In the genomic region with DNA sequence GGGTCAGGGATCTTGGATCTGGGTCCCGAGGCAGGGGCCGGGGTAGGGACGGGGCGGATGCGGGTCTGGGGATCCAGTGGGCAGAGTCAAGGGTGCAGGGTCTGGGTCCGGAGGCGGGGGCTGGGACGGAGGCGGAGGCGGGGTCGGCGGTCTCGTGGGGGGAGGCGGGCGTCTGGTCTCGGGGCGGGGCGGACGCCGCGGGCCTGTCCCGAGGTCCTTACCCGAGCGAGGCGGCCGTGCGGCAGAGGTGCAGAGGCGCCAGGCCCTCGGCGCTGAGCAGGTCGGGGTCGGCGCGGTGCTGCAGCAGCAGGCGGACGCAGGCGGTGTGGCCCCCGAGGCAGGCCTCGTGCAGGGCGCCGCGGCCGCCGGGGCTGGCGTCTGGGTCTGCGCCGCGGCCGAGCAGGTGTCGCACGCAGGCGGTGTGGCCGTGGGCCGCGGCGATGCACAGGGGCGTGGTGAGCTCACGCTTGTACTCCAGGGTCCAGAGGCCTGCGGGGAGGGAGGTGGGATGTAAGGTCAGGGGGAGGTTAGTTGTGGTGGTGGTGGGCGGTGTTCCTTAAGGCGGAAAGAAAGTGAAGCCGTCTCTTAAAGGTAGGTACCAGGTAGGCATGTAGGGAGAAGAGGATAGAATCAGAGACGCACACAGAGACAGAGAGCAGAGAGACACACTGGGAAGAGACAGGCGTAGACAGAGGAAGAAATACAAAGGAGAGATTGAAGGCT, we compare ENCODE assay signal across 15 cellular contexts. TPM values are rescaled to one million over a fixed set of nuclear protein-coding genes. Genes with fewer than 3 reads are reported as not detected.
DNase-seq lines count a peak whose midpoint lies in the region; ATAC-seq and TF ChIP-seq lines count a peak whose summit lies in the region.
"Had no signal": no experiment of that assay in that cellular context is flagged by ENCODE, and none has a peak within 500 bp of the region (broad histone marks: within the 10 kb centered on the region; RNA-seq: fewer than 3 reads in every experiment).

No MANE protein-coding gene starts in this region.

- ATAC-seq in HG03432 (IDR thresholded peaks at IDR 0.05; ENCODE audit: unreplicated experiment) (no peak), GM18498 (IDR thresholded peaks at IDR 0.05; ENCODE audit: unreplicated experiment) (no peak)
- ATAC-seq: left colon had no signal

- H3K27me3 ChIP-seq in breast epithelium: peaks cover 0 to 36% of the 10 kb centered on the region in 2 donors
- peaks cover 46 to 77% of the 10 kb centered on the region in 2 experiments for H3K27me3 ChIP-seq in mesenchymal stem cell (ENCODE audit: control insufficient read depth in 1 of 2, insufficient read depth in 1 of 2, low read length in 2 of 2)
- H3K27me3 ChIP-seq in tibial artery: peaks cover 0 to 33% of the 10 kb centered on the region in 2 donors

- H3K27ac ChIP-seq in breast epithelium: no peak overlapping the region
- H3K27ac ChIP-seq in mesenchymal stem cell (ENCODE audit: low read length, poor library complexity, severe bottlenecking): no peak overlapping the region
- H3K27ac ChIP-seq in tibial artery: no peak overlapping the region
- no peak overlapping the region for H3K27ac ChIP-seq in OCI-LY7 (ENCODE audit: low read depth, low read length, poor library complexity, severe bottlenecking)
- H3K27ac ChIP-seq: PC-9, WERI-Rb-1 had no signal

- no peak overlapping the region for H3K4me3 Mint-ChIP-seq in MCF 10A (ENCODE audit: unreplicated experiment)
- H3K4me3 Mint-ChIP-seq in endothelial cell (ENCODE audit: unreplicated experiment): peak overlapping the region; percentile 72

- H2BK12ac ChIP-seq in mesenchymal stem cell (ENCODE audit: low read length in 2 of 2): no peak overlapping the region

- TF ChIP-seq CTCF in breast epithelium (IDR thresholded peaks at IDR 0.05): no peak
- TF ChIP-seq CTCF in MCF 10A (IDR thresholded peaks at IDR 0.05; ENCODE audit: unreplicated experiment): no peak
- no peak for TF ChIP-seq CTCF in endothelial cell (IDR thresholded peaks at IDR 0.05; ENCODE audit: unreplicated experiment)
- no peak for TF ChIP-seq CTCF in tibial artery (IDR thresholded peaks at IDR 0.05)
- TF ChIP-seq CTCF in OCI-LY7 (conservative IDR thresholded peaks at IDR 0.05; ENCODE audit: low read length): no peak

- H3K9me3 Mint-ChIP-seq in MCF 10A (ENCODE audit: unreplicated experiment): no peaks in the 10 kb centered on the region
- peaks cover 4% of the 10 kb centered on the region for H3K9me3 Mint-ChIP-seq in endothelial cell (ENCODE audit: unreplicated experiment)

- WGBS in mesenchymal stem cell: 16% methylated on average over 47 of the region's 64 CpGs

- H3K18ac ChIP-seq in mesenchymal stem cell (ENCODE audit: low read depth in 1 of 2, low read length in 2 of 2): no peak overlapping the region

- peak overlapping the region; percentile 4 to 50 (median 19) for H3K4me3 ChIP-seq in breast epithelium
- H3K4me3 ChIP-seq in mesenchymal stem cell (ENCODE audit: insufficient read depth in 1 of 2, low read depth in 1 of 2, low read length in 2 of 2): peak overlapping the region in 1 of 2 experiments; percentile 29
- peak overlapping the region; percentile 42 to 52 for H3K4me3 ChIP-seq in tibial artery
- H3K4me3 ChIP-seq in OCI-LY7 (ENCODE audit: low read depth, low read length, poor library complexity, severe bottlenecking): no peak overlapping the region
- H3K4me3 ChIP-seq: PC-9 had no signal

- H2AFZ ChIP-seq in mesenchymal stem cell (ENCODE audit: low read depth, low read length) (no peak overlapping the region), OCI-LY7 (ENCODE audit: low read length) (no peak overlapping the region)
- H2AFZ ChIP-seq: PC-9 had no signal

- POLR2A ChIA-PET in MCF 10A (lab: Yijun Ruan, JAX) (interaction anchor here (0.6 kb wide), 1 partner anchor 557 kb away, joined by 3 read pairs; no protein-coding TSS in a partner anchor), OCI-LY7 (lab: Charles Lee) (no interaction called here)

- no peak overlapping the region for H3K23ac ChIP-seq in mesenchymal stem cell (ENCODE audit: low read length in 2 of 2)

- H3K79me1 ChIP-seq in mesenchymal stem cell (replicated peaks; ENCODE audit: low read length, poor library complexity, severe bottlenecking): no peaks in the 10 kb centered on the region

- no peaks in the 10 kb centered on the region for H3K9me2 ChIP-seq in OCI-LY7 (ENCODE audit: insufficient read depth, low read length)

- peaks cover 42% of the 10 kb centered on the region for H3K27me3 Mint-ChIP-seq in MCF 10A (ENCODE audit: insufficient read depth, unreplicated experiment)
- H3K27me3 Mint-ChIP-seq in endothelial cell (ENCODE audit: unreplicated experiment): peaks cover 19% of the 10 kb centered on the region

- no peak overlapping the region for H3K4ac ChIP-seq in mesenchymal stem cell (ENCODE audit: low read depth in 1 of 2, low read length in 2 of 2)

- H3K14ac ChIP-seq in mesenchymal stem cell (ENCODE audit: low read length in 2 of 2): no peak overlapping the region

- H3K4me1 Mint-ChIP-seq in MCF 10A (ENCODE audit: insufficient read depth, unreplicated experiment): no peaks in the 10 kb centered on the region
- H3K4me1 Mint-ChIP-seq in endothelial cell (ENCODE audit: unreplicated experiment): peaks cover 3% of the 10 kb centered on the region

- no peak overlapping the region for H2AK5ac ChIP-seq in mesenchymal stem cell (ENCODE audit: low read length, severe bottlenecking)

- BruUV-seq in MCF 10A (replicated peaks; lab: Mats Ljungman, UMichigan): no TSS peak
- no TSS peak for BruUV-seq in OCI-LY7 (replicated peaks; lab: Mats Ljungman, UMichigan)

- no peak overlapping the region for H2BK5ac ChIP-seq in mesenchymal stem cell (ENCODE audit: low read depth, low read length, poor library complexity, severe bottlenecking)

- H3K9me3 ChIP-seq in breast epithelium (peaks cover 0 to 6% of the 10 kb centered on the region in 2 donors), mesenchymal stem cell (ENCODE audit: control insufficient read depth, low read length) (peaks cover 30% of the 10 kb centered on the region), tibial artery (peaks cover 0 to 10% (median 4%) of the 10 kb centered on the region in 3 donors), OCI-LY7 (ENCODE audit: low read length) (no peaks in the 10 kb centered on the region)

- CTCF ChIA-PET in MCF 10A (lab: Yijun Ruan, JAX) (interaction anchor here (0.7 to 1.1 kb wide), 2 partner anchors 141 to 849 kb away, joined by 3 to 6 read pairs; no protein-coding TSS in a partner anchor), OCI-LY7 (lab: Charles Lee; ENCODE audit: unreplicated experiment) (no interaction called here)

- H3K27ac Mint-ChIP-seq in MCF 10A (ENCODE audit: low read depth, unreplicated experiment) (no peak overlapping the region), endothelial cell (ENCODE audit: unreplicated experiment) (no peak overlapping the region)

- H4K20me1 ChIP-seq in OCI-LY7 (ENCODE audit: insufficient read depth, low read length): no peaks in the 10 kb centered on the region

- no peaks in the 10 kb centered on the region for H3K79me2 ChIP-seq in OCI-LY7 (ENCODE audit: insufficient read depth, low read depth, low read length)

- no peaks in the 10 kb centered on the region for H3K36me3 ChIP-seq in breast epithelium
- H3K36me3 ChIP-seq in mesenchymal stem cell (ENCODE audit: control insufficient read depth in 1 of 2, insufficient read depth in 2 of 2, low read depth in 1 of 2, low read length in 2 of 2): no peaks in the 10 kb centered on the region
- H3K36me3 ChIP-seq in tibial artery: no peaks in the 10 kb centered on the region
- H3K36me3 ChIP-seq in OCI-LY7 (ENCODE audit: insufficient read depth, low read length): no peaks in the 10 kb centered on the region
- H3K36me3 ChIP-seq: WERI-Rb-1 had no signal

- intact Hi-C loops in breast epithelium (cut with DNase I; ENCODE audit: low total_unique reads): no loop called here
- intact Hi-C loops in MCF 10A (cut with micrococcal nuclease): no loop called here
- intact Hi-C loops in tibial artery (cut with DNase I; ENCODE audit: low total_unique reads): no loop called here
- intact Hi-C loops in OCI-LY7 (cut with micrococcal nuclease; ENCODE audit: unreplicated experiment): no loop called here

- no peaks in the 10 kb centered on the region for H3K36me3 Mint-ChIP-seq in MCF 10A (ENCODE audit: insufficient read depth, unreplicated experiment)
- no peaks in the 10 kb centered on the region for H3K36me3 Mint-ChIP-seq in endothelial cell (ENCODE audit: low read depth, unreplicated experiment)

- H4K91ac ChIP-seq in mesenchymal stem cell (ENCODE audit: low read length): no peak overlapping the region

- no peak overlapping the region for H2BK15ac ChIP-seq in mesenchymal stem cell (ENCODE audit: low read depth, poor library complexity, severe bottlenecking)

- DNase-seq in breast epithelium (ENCODE audit: low spot score in 2 of 2) (no peak), MCF 10A (ENCODE audit: unreplicated experiment) (no peak), endothelial cell (ENCODE audit: low spot score) (peak; percentile 41), mesenchymal stem cell (no peak), tibial artery (peak in 1 of 2 donors; percentile 63), OCI-LY7 (ENCODE audit: low spot score) (no peak)
- DNase-seq: activated CD8-positive, alpha-beta memory T cell treated with anti-CD3 and anti-CD28 coated beads for 24 hours; left colon; NCI-H1105 treated with DMSO at 0.1 percent for 48 hours; NCI-H524 treated with DMSO at 0.1 percent for 48 hours; PC-9; stimulated activated CD4-positive, alpha-beta T cell treated with anti-CD3 and anti-CD28 coated beads, Interleukin-4, amount 100 ng/mL, for 1 hour; WERI-Rb-1 had no signal

- peak overlapping the region; percentile 62 for H3K4me2 ChIP-seq in mesenchymal stem cell (ENCODE audit: low read length, poor library complexity, severe bottlenecking)
- no peak overlapping the region for H3K4me2 ChIP-seq in OCI-LY7 (ENCODE audit: low read length)
- H3K4me2 ChIP-seq: PC-9 had no signal

- no peak overlapping the region for H3K9ac ChIP-seq in mesenchymal stem cell (ENCODE audit: low read length)

- H2BK120ac ChIP-seq in mesenchymal stem cell (ENCODE audit: low read depth, low read length): no peak overlapping the region

- H3K4me1 ChIP-seq in breast epithelium (peaks cover 0 to 8% of the 10 kb centered on the region in 2 donors), mesenchymal stem cell (ENCODE audit: control insufficient read depth, insufficient read depth, low read depth, low read length) (peaks cover 30% of the 10 kb centered on the region), tibial artery (peaks cover 0 to 24% (median 11%) of the 10 kb centered on the region in 4 donors), OCI-LY7 (ENCODE audit: insufficient read depth, low read length, poor library complexity, severe bottlenecking) (no peaks in the 10 kb centered on the region)

- H4K8ac ChIP-seq in mesenchymal stem cell (ENCODE audit: low read length): no peak overlapping the region

- TF ChIP-seq POLR2A in breast epithelium (IDR thresholded peaks at IDR 0.05): no peak

RNA-seq across cellular contexts. Expression of gene ASB18, which starts 26.6 kb away (rescaled TPM):
- total RNA-seq in breast epithelium: not detected
- not detected in 2 replicates for total RNA-seq in MCF 10A (2022)
- total RNA-seq in endothelial cell (ENCODE audit: unreplicated experiment): not detected
- not detected for polyA plus RNA-seq in mesenchymal stem cell (2013, experiment 1 of 2)
- not detected for polyA plus RNA-seq in mesenchymal stem cell (2013, experiment 2 of 2)
- not detected in 2 replicates for total RNA-seq in OCI-LY7 (2014; rRNA removed; shearing (Covaris generic))
- total RNA-seq in OCI-LY7 (2022): not detected in 2 replicates
- total RNA-seq: left colon had no signal
